Comparison of ENCODE assay signal across 34 cellular contexts in genomic region chr1:153113416-153113815, GRCh38. TPM values are rescaled to one million over a fixed set of nuclear protein-coding genes. Genes with fewer than 3 reads are reported as not detected.
"Had no signal": no experiment of that assay in that cellular context is flagged by ENCODE, and none has a peak within 500 bp of the region (broad histone marks: within the 10 kb centered on the region; RNA-seq: fewer than 3 reads in every experiment).

TSS of gene SPRR2F (minus strand) at chr1:153113516. CDS start at chr1:153112733, 783 bp downstream.

- H3K27me3 ChIP-seq: brain microvascular endothelial cell, cardiac muscle cell, colonic mucosa, esophagus muscularis mucosa, gastroesophageal sphincter, heart right ventricle, hepatocyte had no signal

- FAIRE-seq: astrocyte had no signal

- H3K79me2 ChIP-seq: hepatocyte had no signal

- ATAC-seq: activated CD4-positive, alpha-beta T cell treated with anti-CD3 and anti-CD28 coated beads for 36 hours; activated T-cell treated with anti-CD3 and anti-CD28 coated beads, Interleukin-2, amount 50 U/mL, for 4 hours; activated T-helper 17 cell treated with anti-CD3 and anti-CD28 coated beads, Interleukin-2, amount 50 U/mL, for 72 hours; gastroesophageal sphincter; heart right ventricle had no signal

- H3K4me2 ChIP-seq: hepatocyte had no signal

- H2AFZ ChIP-seq: hepatocyte had no signal

- H3K9me3 ChIP-seq: colonic mucosa, esophagus muscularis mucosa, gastroesophageal sphincter had no signal

- H3K27ac ChIP-seq: brain microvascular endothelial cell, cardiac muscle cell, colonic mucosa, epithelial cell of prostate, esophagus muscularis mucosa, gastroesophageal sphincter, heart right ventricle, hepatocyte had no signal

- DNase-seq: activated CD4-positive, alpha-beta memory T cell treated with anti-CD3 and anti-CD28 coated beads, Interleukin-2, amount 10 ng/mL, durations not matched to agents 7 days and 5 days; activated CD4-positive, alpha-beta T cell treated with anti-CD3 and anti-CD28 coated beads for 36 hours; activated CD4-positive, alpha-beta T cell treated with anti-CD3 and anti-CD28 coated beads, Interleukin-2, amount 10 ng/mL, durations not matched to agents 24 days and 14 days; activated CD4-positive, CD25-positive, alpha-beta regulatory T cell; activated CD4-positive, CD25-positive, alpha-beta regulatory T cell treated with anti-CD3 and anti-CD28 coated beads, Interleukin-2, amount 50 U/mL, for 72 hours; activated CD8-positive, alpha-beta memory T cell treated with anti-CD3 and anti-CD28 coated beads, Interleukin-2, amount 50 U/mL, for 48 hours; activated effector memory CD4-positive, alpha-beta T cell treated with Interleukin-2 at 50 U/mL for 16 hours; activated gamma-delta T cell treated with Interleukin-2 at 50 U/mL for 16 hours; activated naive CD4-positive, alpha-beta T cell treated with anti-CD3 and anti-CD28 coated beads, Interleukin-2, amount 50 U/mL, for 16 hours; activated naive CD4-positive, alpha-beta T cell treated with Interleukin-2 at 50 U/mL for 16 hours; activated T-cell treated with anti-CD3 and anti-CD28 coated beads, Interleukin-2, amount 50 U/mL, for 4 hours; amniotic stem cell; anterior cingulate cortex; brain microvascular endothelial cell; central memory CD4-positive, alpha-beta T cell; cerebellar nuclear complex; colonic mucosa; effector memory CD4-positive, alpha-beta T cell; endodermal cell; foreskin melanocyte; heart right ventricle; T-helper 2 cell had no signal

- H3K4me3 ChIP-seq: cardiac muscle cell, colonic mucosa, esophagus muscularis mucosa, gastroesophageal sphincter, heart right ventricle, hepatocyte had no signal

- H3K4me1 ChIP-seq: colonic mucosa, esophagus muscularis mucosa, gastroesophageal sphincter, heart right ventricle had no signal

- H3K36me3 ChIP-seq: brain microvascular endothelial cell, cardiac muscle cell, colonic mucosa, esophagus muscularis mucosa, gastroesophageal sphincter, heart right ventricle had no signal

RNA-seq across cellular contexts. Expression of gene SPRR2F, which starts in this region (rescaled TPM):
- total RNA-seq: activated CD4-positive, alpha-beta memory T cell treated with anti-CD3 and anti-CD28 coated beads, Interleukin-2, amount 10 ng/mL, durations not matched to agents 7 days and 5 days; activated CD4-positive, alpha-beta T cell treated with anti-CD3 and anti-CD28 coated beads for 36 hours; activated CD4-positive, alpha-beta T cell treated with anti-CD3 and anti-CD28 coated beads, Interleukin-2, amount 10 ng/mL, durations not matched to agents 24 days and 14 days; activated T-cell treated with anti-CD3 and anti-CD28 coated beads, Interleukin-2, amount 50 U/mL, for 4 hours; activated T-helper 17 cell treated with anti-CD3 and anti-CD28 coated beads, Interleukin-2, amount 50 U/mL, for 72 hours; astrocyte; colonic mucosa; dermis microvascular lymphatic vessel endothelial cell; endodermal cell; esophagus muscularis mucosa; fibroblast of lung; fibroblast of villous mesenchyme; glomerular endothelial cell; heart right ventricle; T-helper 1 cell treated with Interleukin-12 subunit alpha and Interleukin-12 subunit beta and Interleukin-4 antibody, amounts not matched to agents 30 ng/mL and 1 ng/mL, for 36 hours had no signal
- polyA plus RNA-seq: fibroblast of lung, heart right ventricle had no signal
